Comparison of ENCODE assay signal across 17 cellular contexts in genomic region chr10:92809845-92810244, GRCh38.
"Had no signal": no experiment of that assay in that cellular context is flagged by ENCODE, and none has a peak within 500 bp of the region (broad histone marks: within the 10 kb centered on the region; RNA-seq: fewer than 3 reads in every experiment).

No MANE protein-coding gene starts in this region.

- ATAC-seq: foreskin keratinocyte; natural killer cell treated with Interleukin-12 subunit alpha and Interleukin-12 subunit beta and Interleukin-15 and Interleukin-18, amount 100 ng/mL, for 72 hours; stimulated activated naive CD8-positive, alpha-beta T cell treated with anti-CD3 and anti-CD28 coated beads, Interleukin-15, Interleukin-2, amounts not matched to agents 100 U/mL and 50 U/mL, for 24 hours had no signal

- H3K9me3 Mint-ChIP-seq: natural killer cell treated with Interleukin-12 subunit alpha and Interleukin-12 subunit beta and Interleukin-15 and Interleukin-18, amount 100 ng/mL, for 72 hours; type B pancreatic cell had no signal

- DNase-seq: colonic mucosa; dermis blood vessel endothelial cell; foreskin keratinocyte; head of caudate nucleus; hippocampal formation; mammary epithelial cell; posterior cingulate gyrus; sigmoid colon; stimulated activated CD4-positive, alpha-beta T cell treated with anti-CD3 and anti-CD28 coated beads, Interleukin-2, amount 100 ng/mL, for 48 hours; stimulated activated naive CD8-positive, alpha-beta T cell treated with anti-CD3 and anti-CD28 coated beads, Interleukin-15, Interleukin-2, amounts not matched to agents 100 U/mL and 50 U/mL, for 24 hours; thyroid gland had no signal

- H3K4me1 ChIP-seq: colonic mucosa, foreskin keratinocyte, sigmoid colon, suprapubic skin had no signal

- H3K36me3 Mint-ChIP-seq: natural killer cell treated with Interleukin-12 subunit alpha and Interleukin-12 subunit beta and Interleukin-15 and Interleukin-18, amount 100 ng/mL, for 72 hours; type B pancreatic cell had no signal

- FAIRE-seq: urothelium cell line had no signal

- H3K27ac ChIP-seq: colonic mucosa, foreskin keratinocyte, neutrophil, sigmoid colon, skin epidermis, suprapubic skin, thyroid gland had no signal

- H3K36me3 ChIP-seq: colonic mucosa, neutrophil, sigmoid colon, suprapubic skin, thyroid gland had no signal

- H3K4me3 ChIP-seq: colonic mucosa, sigmoid colon, skin epidermis, suprapubic skin, thyroid gland had no signal

- H3K9me3 ChIP-seq: colonic mucosa, neutrophil, sigmoid colon, suprapubic skin, thyroid gland had no signal

- H3K27ac Mint-ChIP-seq: natural killer cell treated with Interleukin-12 subunit alpha and Interleukin-12 subunit beta and Interleukin-15 and Interleukin-18, amount 100 ng/mL, for 72 hours; type B pancreatic cell had no signal

- H3K27me3 ChIP-seq: colonic mucosa, neutrophil, thyroid gland had no signal

- H3K4me3 Mint-ChIP-seq: natural killer cell treated with Interleukin-12 subunit alpha and Interleukin-12 subunit beta and Interleukin-15 and Interleukin-18, amount 100 ng/mL, for 72 hours; type B pancreatic cell had no signal
